Comparison of ENCODE assay signal across 16 cellular contexts in genomic region chr3:52023101-52023770, GRCh38. TPM values are rescaled to one million over a fixed set of nuclear protein-coding genes. Genes with fewer than 3 reads are reported as not detected.
A peak's percentile ranks its signal among the peaks of the same experiment; 100 is the strongest.
DNase-seq lines count a peak whose midpoint lies in the region; ATAC-seq and TF ChIP-seq lines count a peak whose summit lies in the region.
"Had no signal": no experiment of that assay in that cellular context is flagged by ENCODE, and none has a peak within 500 bp of the region (broad histone marks: within the 10 kb centered on the region; RNA-seq: fewer than 3 reads in every experiment).

No MANE protein-coding gene starts in this region.

- H3K27me3 ChIP-seq in heart left ventricle: no peaks in the 10 kb centered on the region
- H3K27me3 ChIP-seq in uterus: no peaks in the 10 kb centered on the region
- H3K27me3 ChIP-seq: Peyer's patch, suprapubic skin had no signal

- H3K27ac ChIP-seq in heart left ventricle (peak overlapping the region; percentile 81 to 99 (median 93)), uterus (peak overlapping the region; percentile 81 to 83)
- H3K27ac ChIP-seq: suprapubic skin had no signal

- H3K9me3 ChIP-seq in heart left ventricle (no peaks in the 10 kb centered on the region), uterus (no peaks in the 10 kb centered on the region)
- H3K9me3 ChIP-seq: Peyer's patch, prostate gland, suprapubic skin had no signal

- no peaks in the 10 kb centered on the region for H3K36me3 Mint-ChIP-seq in brain
- no peaks in the 10 kb centered on the region for H3K36me3 Mint-ChIP-seq in nephron progenitor cell (ENCODE audit: low read depth)

- DNase-seq in heart left ventricle (no peak), cardiac septum (ENCODE audit: low spot score) (no peak), nephron progenitor cell (no peak), uterus (no peak), HuH-7 (ENCODE audit: low spot score) (no peak)
- DNase-seq: activated CD4-positive, alpha-beta memory T cell treated with anti-CD3 and anti-CD28 coated beads, Interleukin-2, amount 10 ng/mL, durations not matched to agents 7 days and 5 days; activated T-cell treated with anti-CD3 and anti-CD28 coated beads, Interleukin-2, amount 50 U/mL, for 72 hours; DMS79; NCI-H524 treated with DMSO at 0.1 percent for 48 hours; Peyer's patch; SW 1271 had no signal

- H3K4me1 Mint-ChIP-seq in brain (peaks cover 55% of the 10 kb centered on the region), nephron progenitor cell (peaks cover 75% of the 10 kb centered on the region)
- H3K4me1 Mint-ChIP-seq: activated CD4-positive, alpha-beta memory T cell treated with anti-CD3 and anti-CD28 coated beads, Interleukin-2, amount 10 ng/mL, durations not matched to agents 7 days and 5 days had no signal

- H3K36me3 ChIP-seq in heart left ventricle (no peaks in the 10 kb centered on the region), uterus (no peaks in the 10 kb centered on the region)
- H3K36me3 ChIP-seq: Peyer's patch, prostate gland, suprapubic skin had no signal

- no peaks in the 10 kb centered on the region for H3K27me3 Mint-ChIP-seq in brain
- peaks cover 3% of the 10 kb centered on the region for H3K27me3 Mint-ChIP-seq in nephron progenitor cell (ENCODE audit: low read depth, poor library complexity)
- H3K27me3 Mint-ChIP-seq: activated CD4-positive, alpha-beta memory T cell treated with anti-CD3 and anti-CD28 coated beads, Interleukin-2, amount 10 ng/mL, durations not matched to agents 7 days and 5 days had no signal

- TF ChIP-seq CTCF in heart left ventricle (IDR thresholded peaks at IDR 0.05): no peak
- no peak for TF ChIP-seq CTCF in brain (conservative IDR thresholded peaks at IDR 0.05)
- TF ChIP-seq CTCF in nephron progenitor cell (IDR thresholded peaks at IDR 0.05): no peak
- TF ChIP-seq CTCF in uterus (IDR thresholded peaks at IDR 0.05): no peak

- no peak overlapping the region for H3K4me3 Mint-ChIP-seq in brain
- H3K4me3 Mint-ChIP-seq in nephron progenitor cell: peak overlapping the region; percentile 42
- H3K4me3 Mint-ChIP-seq: activated CD4-positive, alpha-beta memory T cell treated with anti-CD3 and anti-CD28 coated beads, Interleukin-2, amount 10 ng/mL, durations not matched to agents 7 days and 5 days; activated T-cell treated with anti-CD3 and anti-CD28 coated beads, Interleukin-2, amount 50 U/mL, for 72 hours had no signal

- intact Hi-C loops in heart left ventricle (cut with DNase I): loop anchor here in 1 of 10 donors (2.0 kb wide), 1 partner anchor 30 kb away; no protein-coding TSS in a partner anchor
- intact Hi-C loops in cardiac septum (cut with DNase I): loop anchor here (5.0 kb wide), 1 partner anchor 214 kb away; the partner anchor contains the start of gene TWF2
- intact Hi-C loops in uterus (cut with DNase I; ENCODE audit: low total_unique reads): no loop called here

- WGBS in heart left ventricle, 4 donors: 63 to 72% (median 68%) methylated on average over 2 to 3 of the region's 3 CpGs

- H3K27ac Mint-ChIP-seq in brain: peak overlapping the region; percentile 15 to 94 (median 79)
- H3K27ac Mint-ChIP-seq in nephron progenitor cell: peak overlapping the region; percentile 91
- H3K27ac Mint-ChIP-seq: activated CD4-positive, alpha-beta memory T cell treated with anti-CD3 and anti-CD28 coated beads, Interleukin-2, amount 10 ng/mL, durations not matched to agents 7 days and 5 days; activated T-cell treated with anti-CD3 and anti-CD28 coated beads, Interleukin-2, amount 50 U/mL, for 72 hours had no signal

- ATAC-seq in heart left ventricle (no peak), HG02623 (IDR thresholded peaks at IDR 0.05; ENCODE audit: unreplicated experiment) (no peak), HG03571 (IDR thresholded peaks at IDR 0.05; ENCODE audit: unreplicated experiment) (no peak)
- ATAC-seq: activated T-cell treated with anti-CD3 and anti-CD28 coated beads, Interleukin-2, amount 50 U/mL, for 72 hours had no signal

- TF ChIP-seq POLR2A in heart left ventricle (IDR thresholded peaks at IDR 0.05): no peak
- no peak for TF ChIP-seq POLR2A in uterus (IDR thresholded peaks at IDR 0.05)

- H3K9me3 Mint-ChIP-seq in brain (no peaks in the 10 kb centered on the region), nephron progenitor cell (no peaks in the 10 kb centered on the region)
- H3K9me3 Mint-ChIP-seq: activated CD4-positive, alpha-beta memory T cell treated with anti-CD3 and anti-CD28 coated beads, Interleukin-2, amount 10 ng/mL, durations not matched to agents 7 days and 5 days; activated T-cell treated with anti-CD3 and anti-CD28 coated beads, Interleukin-2, amount 50 U/mL, for 72 hours had no signal

- H3K4me3 ChIP-seq in heart left ventricle: peak overlapping the region; percentile 15 to 55 (median 36)
- H3K4me3 ChIP-seq in uterus: no peak overlapping the region
- H3K4me3 ChIP-seq: Peyer's patch, prostate gland, suprapubic skin had no signal

- H3K4me1 ChIP-seq in heart left ventricle: peaks cover 39 to 87% (median 79%) of the 10 kb centered on the region in 12 donors
- peaks cover 0 to 20% of the 10 kb centered on the region in 2 donors for H3K4me1 ChIP-seq in uterus
- H3K4me1 ChIP-seq: Peyer's patch, prostate gland had no signal

RNA-seq across cellular contexts. Expression of gene RPL29, which starts 27.5 kb away (rescaled TPM):
- total RNA-seq in heart left ventricle (100 to 1,000 TPM; 515 to 986 (median 681) TPM), cardiac septum (466 TPM), uterus (1,000 to 10,000 TPM in 3 of 4 donors, 100 to 1,000 TPM in 1; 696 to 2,362 (median 1,238) TPM)
- polyA plus RNA-seq in heart left ventricle (1,000 to 10,000 TPM; 1,354 to 1,405 TPM), brain (ENCODE audit: insufficient read depth, low read depth, low replicate concordance) (1,543 TPM)

RNA-seq across cellular contexts. Expression of gene DUSP7, which starts 33.1 kb away (rescaled TPM):
- 10 to 100 TPM; 14.5 to 33.2 (median 20.7) TPM for total RNA-seq in heart left ventricle
- polyA plus RNA-seq in heart left ventricle: 10 to 100 TPM in 1 of 2 donors, 1 to 10 TPM in 1; 9.2 to 26.1 TPM
- total RNA-seq in cardiac septum: 21.2 TPM
- 15.2 TPM for polyA plus RNA-seq in brain (ENCODE audit: insufficient read depth, low read depth, low replicate concordance)
- total RNA-seq in uterus: 10 to 100 TPM in 3 of 4 donors, 1 to 10 TPM in 1; 5.6 to 39.1 (median 12.3) TPM

RNA-seq across cellular contexts. Expression of gene ACY1, which starts 39.9 kb away (rescaled TPM):
- 10 to 100 TPM; 14.8 to 45.3 (median 27.7) TPM for total RNA-seq in heart left ventricle
- 10 to 100 TPM; 18.3 to 21.2 TPM for polyA plus RNA-seq in heart left ventricle
- 20.3 TPM for total RNA-seq in cardiac septum
- 11.5 TPM for polyA plus RNA-seq in brain (ENCODE audit: insufficient read depth, low read depth, low replicate concordance)
- total RNA-seq in uterus: 10 to 100 TPM in 2 of 4 donors, 1 to 10 TPM in 1, not detected in 1; 1.3 to 19.0 (median 12.4) TPM

RNA-seq across cellular contexts. Expression of gene ABHD14A, which starts 48.4 kb away (rescaled TPM):
- 10 to 100 TPM; 17.7 to 51.4 (median 22.1) TPM for total RNA-seq in heart left ventricle
- polyA plus RNA-seq in heart left ventricle: 10 to 100 TPM; 21.7 to 70.3 TPM
- total RNA-seq in cardiac septum: 12.5 TPM
- polyA plus RNA-seq in brain (ENCODE audit: insufficient read depth, low read depth, low replicate concordance): 70.3 TPM
- total RNA-seq in uterus: 10 to 100 TPM in 2 of 4 donors, 1 to 10 TPM in 2; 1.8 to 16.6 (median 10.5) TPM

RNA-seq across cellular contexts. Expression of gene ABHD14B, which starts 49.4 kb away (rescaled TPM):
- 10 to 100 TPM in 7 of 9 donors, 1 to 10 TPM in 2; 8.7 to 22.2 (median 12.3) TPM for total RNA-seq in heart left ventricle
- 10 to 100 TPM; 11.5 to 19.8 TPM for polyA plus RNA-seq in heart left ventricle
- total RNA-seq in cardiac septum: 13.6 TPM
- polyA plus RNA-seq in brain (ENCODE audit: insufficient read depth, low read depth, low replicate concordance): 39.3 TPM
- 10 to 100 TPM; 15.6 to 52.4 (median 39.6) TPM for total RNA-seq in uterus

Comparison
In these comparisons a context has a peak if more than half of its experiments do, and no peak if none do; other contexts are left out.
1. H3K4me3 ChIP-seq: peak in heart left ventricle (12 of 12); none in uterus (0 of 2).